In the genomic region with DNA sequence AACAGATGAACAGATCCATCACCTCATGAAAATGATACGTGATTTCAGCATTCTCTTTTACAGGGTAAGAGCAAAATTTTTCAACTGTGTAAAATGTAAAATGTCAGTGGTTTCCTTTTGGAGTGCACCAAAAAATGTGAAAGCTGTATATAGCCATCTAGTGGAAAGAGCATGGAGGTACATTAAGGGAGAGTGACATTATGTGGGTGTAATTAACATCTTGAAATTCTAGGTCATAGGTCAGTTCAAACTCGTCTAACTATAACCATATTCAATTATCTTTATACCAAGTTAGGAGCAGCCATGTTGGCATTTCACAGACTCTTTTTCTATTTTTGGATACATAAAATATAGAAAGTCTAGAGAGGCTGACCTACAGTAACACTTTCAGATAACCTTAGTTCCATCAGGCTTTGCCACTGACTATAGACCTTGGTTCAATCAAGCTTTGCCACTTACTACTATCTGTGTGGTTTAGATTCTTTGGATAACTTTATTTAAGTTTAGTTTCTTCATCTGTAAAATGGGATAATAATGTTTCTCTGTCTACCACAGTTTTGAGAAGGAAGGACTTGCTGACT, we compare ENCODE assay signal across 9 cellular contexts. TPM values are rescaled to one million over a fixed set of nuclear protein-coding genes. Genes with fewer than 3 reads are reported as not detected.
DNase-seq lines count a peak whose midpoint lies in the region; ATAC-seq, FAIRE-seq and TF ChIP-seq lines count a peak whose summit lies in the region.
"Had no signal": no experiment of that assay in that cellular context is flagged by ENCODE, and none has a peak within 500 bp of the region (broad histone marks: within the 10 kb centered on the region; RNA-seq: fewer than 3 reads in every experiment).

No MANE protein-coding gene starts in this region.

- dilution Hi-C loops in keratinocyte (cut with MboI; ENCODE audit: extremely low pct_ligation_motif_present, low sequenced_read_pairs) = no loop called here

- H3K27me3 ChIP-seq in keratinocyte (ENCODE audit: control insufficient read depth, extremely low read depth, insufficient read depth, low read length) (no peaks in the 10 kb centered on the region), upper lobe of left lung (no peaks in the 10 kb centered on the region)

- no peaks in the 10 kb centered on the region for H4K20me1 ChIP-seq in keratinocyte (ENCODE audit: control insufficient read depth, extremely low read depth, insufficient read depth, low read length)

- peak; percentile 27 for DNase-seq in AG09319 (ENCODE audit: extremely low read depth, low read depth)
- DNase-seq in GM13976 (ENCODE audit: low spot score) = peak; percentile 39
- peak; percentile 67 for DNase-seq in NAMALWA (ENCODE audit: low spot score)
- peak; percentile 53 for DNase-seq in astrocyte of the spinal cord (ENCODE audit: low read depth, low spot score)
- no peak for DNase-seq in keratinocyte (ENCODE audit: low read depth, low spot score)
- no peak for DNase-seq in upper lobe of left lung
- DNase-seq in stimulated activated CD4-positive, alpha-beta T cell treated with anti-CD3 and anti-CD28 coated beads, Interleukin-2, amount 100 ng/mL, for 24 hours = no peak

- in situ Hi-C loops in GM13976 (cut with MboI; ENCODE audit: low sequenced_read_pairs, unreplicated experiment) (no loop called here), astrocyte of the spinal cord (cut with HindIII; ENCODE audit: low sequenced_read_pairs) (no loop called here)

- peaks cover 0 to under 1% of the 10 kb centered on the region in 2 experiments for H3K36me3 ChIP-seq in keratinocyte (ENCODE audit: control insufficient read depth in 2 of 2, extremely low read depth in 1 of 2, insufficient read depth in 2 of 2, low read length in 2 of 2)
- H3K36me3 ChIP-seq in upper lobe of left lung = no peaks in the 10 kb centered on the region

- TF ChIP-seq POLR2A in upper lobe of left lung (IDR thresholded peaks at IDR 0.05) = no peak

- no peaks in the 10 kb centered on the region for H3K9me1 ChIP-seq in keratinocyte (ENCODE audit: control insufficient read depth, extremely low read depth, insufficient read depth, low read length)

- H3K4me3 ChIP-seq in astrocyte of the spinal cord (ENCODE audit: low read depth, low read length) = no peak overlapping the region
- H3K4me3 ChIP-seq in keratinocyte (ENCODE audit: control insufficient read depth in 2 of 3, extremely low read depth in 1 of 3, insufficient read depth in 2 of 3, low read depth in 1 of 3, low read length in 3 of 3) = no peak overlapping the region
- no peak overlapping the region for H3K4me3 ChIP-seq in upper lobe of left lung
- H3K4me3 ChIP-seq: SK-N-MC had no signal

- H3K4me1 ChIP-seq in keratinocyte (ENCODE audit: control insufficient read depth, extremely low read depth, insufficient read depth, low read length) (no peaks in the 10 kb centered on the region), upper lobe of left lung (no peaks in the 10 kb centered on the region)

- no peaks in the 10 kb centered on the region for H3K9me3 ChIP-seq in keratinocyte (ENCODE audit: control insufficient read depth, low read depth, low read length)
- no peaks in the 10 kb centered on the region for H3K9me3 ChIP-seq in upper lobe of left lung

- no peak overlapping the region for H2AFZ ChIP-seq in keratinocyte (ENCODE audit: control insufficient read depth, low read length)

- H3K4me2 ChIP-seq in keratinocyte (ENCODE audit: control insufficient read depth, extremely low read depth, insufficient read depth, low read depth, low read length) = no peak overlapping the region

- no peak for FAIRE-seq in keratinocyte (lab: Jason Lieb, UNC)

- WGBS in upper lobe of left lung, 2 donors = 14 to 20% methylated on average over 2 of the region's 2 CpGs

- no peak overlapping the region for H3K9ac ChIP-seq in keratinocyte (ENCODE audit: control insufficient read depth, extremely low read depth, insufficient read depth, low read length)

- no peaks in the 10 kb centered on the region for H3K79me2 ChIP-seq in keratinocyte (ENCODE audit: control insufficient read depth, insufficient read depth, low read length)

- no peak overlapping the region for H3K27ac ChIP-seq in keratinocyte (ENCODE audit: control insufficient read depth, insufficient read depth, low read length)
- H3K27ac ChIP-seq in upper lobe of left lung = no peak overlapping the region
- H3K27ac ChIP-seq: SK-N-MC had no signal

- peak; percentile 74 for TF ChIP-seq CTCF in AG09319 (IDR thresholded peaks at IDR 0.05; ENCODE audit: low read depth, low read length)
- peak; percentile 42 for TF ChIP-seq CTCF in GM13976 (IDR thresholded peaks at IDR 0.05; ENCODE audit: borderline replicate concordance, control extremely low read depth, extremely low read depth, insufficient read depth, missing control alignments)
- peak; percentile 65 for TF ChIP-seq CTCF in astrocyte of the spinal cord (IDR thresholded peaks at IDR 0.05; ENCODE audit: low read depth, low read length)
- TF ChIP-seq CTCF in keratinocyte (optimal IDR thresholded peaks at IDR 0.05 in 1 of 3, IDR thresholded peaks at IDR 0.05 in 1 of 3, conservative IDR thresholded peaks at IDR 0.05 in 1 of 3; ENCODE audit: extremely low read depth in 1 of 3, insufficient read depth in 2 of 3, low read length in 3 of 3) = peak in 2 of 3 experiments; percentile 51 to 52
- TF ChIP-seq CTCF in upper lobe of left lung (IDR thresholded peaks at IDR 0.05) = peak; percentile 41 to 70 (median 58)

- ATAC-seq in HG02678 (IDR thresholded peaks at IDR 0.05; ENCODE audit: unreplicated experiment) (peak; percentile 97), upper lobe of left lung (ENCODE audit: low FRiP score in 2 of 2) (peak in 1 of 2 donors; percentile 78)

- no peak for TF ChIP-seq EP300 in upper lobe of left lung (IDR thresholded peaks at IDR 0.05)

RNA-seq across cellular contexts. Expression of gene NEIL3, which starts 30.2 kb away (rescaled TPM):
- polyA plus RNA-seq in keratinocyte = 0.82 to 7.6 TPM (median 5.6 TPM) in 3 replicates
- polyA plus RNA-seq in keratinocyte (2011; ENCODE audit: low read depth) = not detected
- 1.2 and 2.4 TPM in 2 replicates for polyA plus RNA-seq in keratinocyte (2011; cell fraction: cytosol; rRNA removed)
- polyA plus RNA-seq in keratinocyte (2011; cell fraction: nucleus; rRNA removed) = 1.0 and 1.6 TPM in 2 replicates
- polyA plus RNA-seq in keratinocyte (2012; ENCODE audit: low replicate concordance) = 0.07 and 3.7 TPM in 2 replicates
- 0.73 to 5.8 TPM in 2 of 3 replicates, not detected in the other for polyA minus RNA-seq in keratinocyte
- polyA minus RNA-seq in keratinocyte (2011; cell fraction: cytosol; rRNA and poly(A)+ RNA removed) = not detected
- 0.54 and 1.2 TPM in 2 replicates for polyA minus RNA-seq in keratinocyte (2011; cell fraction: nucleus; rRNA and poly(A)+ RNA removed)
- total RNA-seq in upper lobe of left lung = 1 to 10 TPM in 1 of 6 donors, under 1 TPM in 3, not detected in 2; 0.39 to 1.0 (median 0.61) TPM

Comparison
In these comparisons a context has a peak if more than half of its experiments do, and no peak if none do; other contexts are left out.
1. DNase-seq: peak in AG09319 (single experiment), GM13976 (single experiment), NAMALWA (single experiment) and astrocyte of the spinal cord (single experiment); none in keratinocyte (single experiment), upper lobe of left lung (0 of 2) and stimulated activated CD4-positive, alpha-beta T cell treated with anti-CD3 and anti-CD28 coated beads, Interleukin-2, amount 100 ng/mL, for 24 hours (0 of 2).
2. Peak in every context shown above with its lines, with median percentiles within 50 percentile points of each other: CTCF ChIP-seq.